ENCODE assay signal across 8 cellular contexts in genomic region chr5:139561655-139562451, GRCh38. TPM values are rescaled to one million over a fixed set of nuclear protein-coding genes. Genes with fewer than 3 reads are reported as not detected.
DNase-seq lines count a peak whose midpoint lies in the region; ATAC-seq and TF ChIP-seq lines count a peak whose summit lies in the region.

No MANE protein-coding gene starts in this region.

- H3K36me3 ChIP-seq in hepatocyte (replicated peaks; ENCODE audit: insufficient read depth, low read depth) (no peaks in the 10 kb centered on the region), gastrocnemius medialis (no peaks in the 10 kb centered on the region)

- 1% methylated on average over 29 of the region's 57 CpGs for WGBS in hepatocyte (ENCODE audit: low lambda C conversion rate, missing lambda C conversion rate)

- H3K9me2 ChIP-seq in hepatocyte (replicated peaks; ENCODE audit: insufficient read depth), result no peaks in the 10 kb centered on the region

- in situ Hi-C loops in gastrocnemius medialis (cut with MboI; ENCODE audit: low sequenced_read_pairs in 4 of 4), result no loop called here

- peaks cover 35% of the 10 kb centered on the region for H3K4me1 ChIP-seq in hepatocyte (ENCODE audit: insufficient read depth)
- H3K4me1 ChIP-seq in gastrocnemius medialis, result peaks cover 44 to 47% of the 10 kb centered on the region in 2 donors

- CTCF ChIA-PET in RWPE1 (lab: Yijun Ruan, JAX), result no interaction called here

- peaks cover 48% of the 10 kb centered on the region for H4K20me1 ChIP-seq in hepatocyte (ENCODE audit: insufficient read depth, poor library complexity, severe bottlenecking)

- H3K9me3 ChIP-seq in hepatocyte (ENCODE audit: low read depth) (no peaks in the 10 kb centered on the region), gastrocnemius medialis (no peaks in the 10 kb centered on the region)

- no peak for TF ChIP-seq CTCF in RWPE1 (conservative IDR thresholded peaks at IDR 0.05; ENCODE audit: low read depth)
- no peak for TF ChIP-seq CTCF in hepatocyte (IDR thresholded peaks at IDR 0.05; ENCODE audit: poor library complexity)
- no peak for TF ChIP-seq CTCF in gastrocnemius medialis (IDR thresholded peaks at IDR 0.05 in 4 of 5, conservative IDR thresholded peaks at IDR 0.05 in 1 of 5)

- POLR2A ChIA-PET in RWPE1 (lab: Yijun Ruan, JAX; ENCODE audit: low non-redundant PET), result interaction anchor here (0.5 to 0.7 kb wide), 8 partner anchors 12 to 1014 kb away, joined by 3 to 12 read pairs (median 4); no protein-coding TSS in a partner anchor

- peaks cover 54% of the 10 kb centered on the region for H3K79me2 ChIP-seq in hepatocyte

- no peak for TF ChIP-seq POLR2A in gastrocnemius medialis (IDR thresholded peaks at IDR 0.05)

- ATAC-seq in GM18909 (IDR thresholded peaks at IDR 0.05; ENCODE audit: poor library complexity, unreplicated experiment) (peak; percentile 26), HG03159 (IDR thresholded peaks at IDR 0.05; ENCODE audit: unreplicated experiment) (peak; percentile 24), gastrocnemius medialis (peak; percentile 34 to 39)

- peak; percentile 70 for DNase-seq in AG08396 (ENCODE audit: low spot score)
- peak; percentile 69 for DNase-seq in RWPE1 (ENCODE audit: low spot score)
- peak in 39 of 58 donors; percentile 30 to 77 (median 57) for DNase-seq in anterior cingulate cortex (lab: John Stamatoyannopoulos, UW)
- DNase-seq in hepatocyte (ENCODE audit: low spot score), result peak; percentile 71
- DNase-seq in gastrocnemius medialis, result peak; percentile 10 to 30
- DNase-seq in AML-193 (lab: John Stamatoyannopoulos, UW), result no peak

- H3K27ac ChIP-seq in RWPE1 (peak overlapping the region; percentile 96), hepatocyte (peak overlapping the region; percentile 99), gastrocnemius medialis (peak overlapping the region; percentile 92 to 99 (median 97))

- H3K4me2 ChIP-seq in hepatocyte, result peak overlapping the region; percentile 86

- H3K27me3 ChIP-seq in hepatocyte (no peaks in the 10 kb centered on the region), gastrocnemius medialis (no peaks in the 10 kb centered on the region)

- intact Hi-C loops in gastrocnemius medialis (cut with DNase I; ENCODE audit: low total_unique reads), result loop anchor here (1.0 to 5.0 kb wide), 6 partner anchors 39 to 987 kb away; partner anchors contain the start of genes DNAJC18, HSPA9 and MATR3

- peak overlapping the region; percentile 58 for H2AFZ ChIP-seq in hepatocyte

- H3K4me3 ChIP-seq in hepatocyte (peak overlapping the region; percentile 93), gastrocnemius medialis (peak overlapping the region; percentile 77 to 94 (median 88))

RNA-seq across cellular contexts. Expression of gene UBE2D2, which starts 0.7 kb away (rescaled TPM):
- total RNA-seq in hepatocyte (85.9 and 100.0 TPM in 2 replicates), gastrocnemius medialis (100 to 1,000 TPM in 3 of 4 donors, 10 to 100 TPM in 1; 98.5 to 199 (median 131) TPM)
- polyA plus RNA-seq in hepatocyte, result 167 and 182 TPM in 2 replicates

Comparison
In these comparisons a context has a peak if more than half of its experiments do, and no peak if none do; other contexts are left out.
1. DNase-seq: peak in AG08396 (single experiment), RWPE1 (single experiment), anterior cingulate cortex (39 of 58), hepatocyte (single experiment) and gastrocnemius medialis (2 of 2); none in AML-193 (0 of 2).
2. Peak in every context shown above with its lines, with median percentiles within 50 percentile points of each other: ATAC-seq and H3K27ac ChIP-seq.